In genomic region chr12:75478395-75478794, GRCh38 we compare ENCODE assay signal across 9 cellular contexts. TPM values are rescaled to one million over a fixed set of nuclear protein-coding genes. Genes with fewer than 3 reads are reported as not detected.
DNase-seq lines count a peak whose midpoint lies in the region; ATAC-seq and TF ChIP-seq lines count a peak whose summit lies in the region.
"Had no signal": no experiment of that assay in that cellular context is flagged by ENCODE, and none has a peak within 500 bp of the region (broad histone marks: within the 10 kb centered on the region; RNA-seq: fewer than 3 reads in every experiment).

No MANE protein-coding gene starts in this region.

- ATAC-seq in GM18520 (IDR thresholded peaks at IDR 0.05; ENCODE audit: unreplicated experiment) = peak; percentile 33
- peak; percentile 17 for ATAC-seq in HG03095 (IDR thresholded peaks at IDR 0.05; ENCODE audit: unreplicated experiment)

- peaks cover 8% of the 10 kb centered on the region for H3K36me3 ChIP-seq in neutrophil

- TF ChIP-seq CTCF in neutrophil (IDR thresholded peaks at IDR 0.05) = no peak
- TF ChIP-seq CTCF in osteocyte (IDR thresholded peaks at IDR 0.05) = no peak

- no peaks in the 10 kb centered on the region for H3K27me3 Mint-ChIP-seq in activated naive CD4-positive, alpha-beta T cell treated with anti-CD3 and anti-CD28 coated beads, Interleukin-2, amount 50 U/mL, for 24 hours
- no peaks in the 10 kb centered on the region for H3K27me3 Mint-ChIP-seq in osteocyte (ENCODE audit: unreplicated experiment)

- H3K4me1 Mint-ChIP-seq in activated naive CD4-positive, alpha-beta T cell treated with anti-CD3 and anti-CD28 coated beads, Interleukin-2, amount 50 U/mL, for 24 hours = peaks cover 70% of the 10 kb centered on the region
- peaks cover 38% of the 10 kb centered on the region for H3K4me1 Mint-ChIP-seq in osteocyte (ENCODE audit: unreplicated experiment)

- H3K27ac ChIP-seq in neutrophil = peak overlapping the region; percentile 94
- no peak overlapping the region for H3K27ac ChIP-seq in caudate nucleus (ENCODE audit: low read depth, low read length)
- H3K27ac ChIP-seq: epithelial cell of prostate had no signal

- peaks cover 2% of the 10 kb centered on the region for H3K36me3 Mint-ChIP-seq in activated naive CD4-positive, alpha-beta T cell treated with anti-CD3 and anti-CD28 coated beads, Interleukin-2, amount 50 U/mL, for 24 hours
- no peaks in the 10 kb centered on the region for H3K36me3 Mint-ChIP-seq in osteocyte (ENCODE audit: unreplicated experiment)

- H3K27ac Mint-ChIP-seq in activated naive CD4-positive, alpha-beta T cell treated with anti-CD3 and anti-CD28 coated beads, Interleukin-2, amount 50 U/mL, for 24 hours = peak overlapping the region; percentile 90
- H3K27ac Mint-ChIP-seq in osteocyte (ENCODE audit: unreplicated experiment) = no peak overlapping the region

- H3K9me3 ChIP-seq in neutrophil = no peaks in the 10 kb centered on the region

- no peak overlapping the region for H3K4me3 Mint-ChIP-seq in activated naive CD4-positive, alpha-beta T cell treated with anti-CD3 and anti-CD28 coated beads, Interleukin-2, amount 50 U/mL, for 24 hours
- no peak overlapping the region for H3K4me3 Mint-ChIP-seq in osteocyte (ENCODE audit: unreplicated experiment)

- peak overlapping the region; percentile 38 to 84 for H3K4me3 ChIP-seq in neutrophil (ENCODE audit: low read depth in 1 of 2, low read length in 1 of 2)

- no peaks in the 10 kb centered on the region for H3K27me3 ChIP-seq in neutrophil

- H3K9me3 Mint-ChIP-seq in activated naive CD4-positive, alpha-beta T cell treated with anti-CD3 and anti-CD28 coated beads, Interleukin-2, amount 50 U/mL, for 24 hours = no peaks in the 10 kb centered on the region
- no peaks in the 10 kb centered on the region for H3K9me3 Mint-ChIP-seq in osteocyte (ENCODE audit: unreplicated experiment)

- DNase-seq in caudate nucleus (lab: John Stamatoyannopoulos, UW) (no peak), osteocyte (ENCODE audit: extremely low spot score, unreplicated experiment) (no peak), RKO (ENCODE audit: low spot score) (no peak)
- DNase-seq in activated effector memory CD4-positive, alpha-beta T cell treated with Interleukin-2 at 50 U/mL for 16 hours = no peak

- H3K4me1 ChIP-seq in neutrophil (ENCODE audit: control insufficient read depth in 1 of 2, insufficient read depth in 1 of 2, low read depth in 1 of 2, low read length in 1 of 2) = peaks cover 56 to 65% of the 10 kb centered on the region in 2 experiments

RNA-seq across cellular contexts. Expression of gene GLIPR1, which starts 2.2 kb away (rescaled TPM):
- 37.8 and 38.9 TPM in 2 replicates for total RNA-seq in osteocyte

RNA-seq across cellular contexts. Expression of gene KRR1, which starts 33.0 kb away (rescaled TPM):
- total RNA-seq in osteocyte = 47.1 and 52.0 TPM in 2 replicates
